Comparison of ENCODE assay signal across 9 cellular contexts in the genomic region with DNA sequence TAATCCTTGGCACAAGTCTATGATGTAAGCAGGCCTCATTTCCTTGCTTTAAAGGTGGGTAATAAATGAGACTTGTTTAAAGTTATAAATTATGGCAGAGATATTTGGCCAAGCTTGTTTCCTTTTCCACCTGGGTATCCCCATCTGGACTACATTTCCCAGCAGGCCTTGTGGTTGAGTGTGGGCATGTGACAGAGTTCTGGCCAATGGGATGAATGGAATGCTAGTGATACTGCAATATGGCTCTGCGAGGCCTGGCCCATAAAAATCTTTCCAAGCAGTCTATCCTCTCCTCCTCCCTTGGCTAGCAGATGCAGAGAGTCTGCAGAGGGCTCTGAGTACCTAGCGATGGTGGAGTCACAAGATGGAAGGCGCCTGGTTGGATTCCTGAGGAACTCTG.
DNase-seq lines count a peak whose midpoint lies in the region; ATAC-seq, FAIRE-seq and TF ChIP-seq lines count a peak whose summit lies in the region.
"Had no signal": no experiment of that assay in that cellular context is flagged by ENCODE, and none has a peak within 500 bp of the region (broad histone marks: within the 10 kb centered on the region; RNA-seq: fewer than 3 reads in every experiment).

No MANE protein-coding gene starts in this region.

- DNase-seq in Caco-2 (peak; percentile 61 to 63), HT1080 (ENCODE audit: low read depth) (peak; percentile 48), adrenal gland (peak in 5 of 7 donors; percentile 53 to 78 (median 57)), left lobe of liver (ENCODE audit: low spot score) (no peak), glomerular visceral epithelial cell (ENCODE audit: extremely low spot score) (no peak), kidney (no peak), T-helper 9 cell (no peak)
- no peak for DNase-seq in activated T-cell treated with anti-CD3 and anti-CD28 coated beads, Interleukin-2, amount 50 U/mL, for 24 hours

- H3K4me3 ChIP-seq in Caco-2 (ENCODE audit: low read depth, low read length) = no peak overlapping the region
- no peak overlapping the region for H3K4me3 ChIP-seq in adrenal gland
- no peak overlapping the region for H3K4me3 ChIP-seq in kidney (ENCODE audit: low read length in 2 of 2)

- peak; percentile 84 for ATAC-seq in left lobe of liver

- no peak for TF ChIP-seq POLR2A in adrenal gland (IDR thresholded peaks at IDR 0.05)

- no TSS peak for BruUV-seq in Caco-2 (replicated peaks; lab: Mats Ljungman, UMichigan)

- CTCF ChIA-PET in Caco-2 (lab: Charles Lee) = no interaction called here

- H3K36me3 Mint-ChIP-seq in Caco-2 (ENCODE audit: insufficient read depth, unreplicated experiment) = no peaks in the 10 kb centered on the region
- no peaks in the 10 kb centered on the region for H3K36me3 Mint-ChIP-seq in activated T-cell treated with anti-CD3 and anti-CD28 coated beads, Interleukin-2, amount 50 U/mL, for 24 hours (ENCODE audit: low read depth)

- H3K4me3 Mint-ChIP-seq in Caco-2 (ENCODE audit: unreplicated experiment) = no peak overlapping the region
- no peak overlapping the region for H3K4me3 Mint-ChIP-seq in activated T-cell treated with anti-CD3 and anti-CD28 coated beads, Interleukin-2, amount 50 U/mL, for 24 hours

- no peaks in the 10 kb centered on the region for H3K27me3 Mint-ChIP-seq in Caco-2 (ENCODE audit: insufficient read depth, unreplicated experiment)
- no peaks in the 10 kb centered on the region for H3K27me3 Mint-ChIP-seq in activated T-cell treated with anti-CD3 and anti-CD28 coated beads, Interleukin-2, amount 50 U/mL, for 24 hours

- H3K27me3 ChIP-seq in Caco-2 (replicated peaks; ENCODE audit: control insufficient read depth, insufficient read depth, low read length) = no peaks in the 10 kb centered on the region
- no peaks in the 10 kb centered on the region for H3K27me3 ChIP-seq in adrenal gland
- H3K27me3 ChIP-seq: neutrophil had no signal

- no peaks in the 10 kb centered on the region for H3K9me3 ChIP-seq in Caco-2
- no peaks in the 10 kb centered on the region for H3K9me3 ChIP-seq in adrenal gland (replicated peaks in 1 of 3)
- no peaks in the 10 kb centered on the region for H3K9me3 ChIP-seq in kidney (ENCODE audit: control insufficient read depth in 1 of 2, low read length in 2 of 2)
- H3K9me3 ChIP-seq: neutrophil had no signal

- intact Hi-C loops in Caco-2 (cut with micrococcal nuclease; ENCODE audit: unreplicated experiment) (no loop called here), adrenal gland (cut with DNase I) (no loop called here), kidney (cut with DNase I) (no loop called here)

- WGBS in adrenal gland, 4 donors = 89 to 95% (median 91%) methylated on average over 3 of the region's 3 CpGs

- H3K9ac ChIP-seq in kidney (ENCODE audit: low read length in 2 of 2) = no peak overlapping the region

- no peak overlapping the region for H3K27ac Mint-ChIP-seq in Caco-2 (ENCODE audit: unreplicated experiment)
- H3K27ac Mint-ChIP-seq in activated T-cell treated with anti-CD3 and anti-CD28 coated beads, Interleukin-2, amount 50 U/mL, for 24 hours = no peak overlapping the region

- H3K4me1 ChIP-seq in Caco-2 = no peaks in the 10 kb centered on the region
- H3K4me1 ChIP-seq in adrenal gland (replicated peaks in 1 of 2) = peaks cover 0 to 17% of the 10 kb centered on the region in 2 donors
- H3K4me1 ChIP-seq in kidney (ENCODE audit: control insufficient read depth in 1 of 2, insufficient read depth in 1 of 2, low read depth in 1 of 2, low read length in 2 of 2) = no peaks in the 10 kb centered on the region

- TF ChIP-seq CTCF in Caco-2 (IDR thresholded peaks at IDR 0.05; ENCODE audit: insufficient read depth in 1 of 2, low read depth in 1 of 2, low read length in 1 of 2, severe bottlenecking in 1 of 2, unreplicated experiment in 1 of 2) (no peak), adrenal gland (IDR thresholded peaks at IDR 0.05) (no peak), kidney (IDR thresholded peaks at IDR 0.05; ENCODE audit: borderline replicate concordance, extremely low read depth, insufficient read depth) (no peak)

- no peaks in the 10 kb centered on the region for H3K4me1 Mint-ChIP-seq in Caco-2 (ENCODE audit: low read depth, unreplicated experiment)
- no peaks in the 10 kb centered on the region for H3K4me1 Mint-ChIP-seq in activated T-cell treated with anti-CD3 and anti-CD28 coated beads, Interleukin-2, amount 50 U/mL, for 24 hours (ENCODE audit: low read depth)

- H3K36me3 ChIP-seq in Caco-2 (ENCODE audit: control insufficient read depth, insufficient read depth, low read length) (no peaks in the 10 kb centered on the region), adrenal gland (replicated peaks in 1 of 2) (no peaks in the 10 kb centered on the region), kidney (ENCODE audit: control insufficient read depth in 1 of 2, insufficient read depth in 2 of 2, low read length in 2 of 2) (no peaks in the 10 kb centered on the region)
- H3K36me3 ChIP-seq: neutrophil had no signal

- H3K27ac ChIP-seq in adrenal gland (no peak overlapping the region), kidney (ENCODE audit: low read depth in 2 of 2, low read length in 2 of 2) (no peak overlapping the region)
- H3K27ac ChIP-seq: neutrophil had no signal

- POLR2A ChIA-PET in Caco-2 (lab: Charles Lee) = no interaction called here

- no peak for FAIRE-seq in kidney (lab: Jason Lieb, UNC)

- H3K9me3 Mint-ChIP-seq in Caco-2 (ENCODE audit: unreplicated experiment) = no peaks in the 10 kb centered on the region
- H3K9me3 Mint-ChIP-seq in activated T-cell treated with anti-CD3 and anti-CD28 coated beads, Interleukin-2, amount 50 U/mL, for 24 hours = no peaks in the 10 kb centered on the region

Comparison
In these comparisons a context has a peak if more than half of its experiments do, and no peak if none do; other contexts are left out.
1. DNase-seq: peak in Caco-2 (2 of 2), HT1080 (single experiment) and adrenal gland (5 of 7); none in left lobe of liver (single experiment), glomerular visceral epithelial cell (single experiment), activated T-cell treated with anti-CD3 and anti-CD28 coated beads, Interleukin-2, amount 50 U/mL, for 24 hours (single experiment), kidney (single experiment) and T-helper 9 cell (single experiment).